Comparison of ENCODE assay signal across 11 cellular contexts in genomic region chr6:28353981-28354676, GRCh38. TPM values are rescaled to one million over a fixed set of nuclear protein-coding genes. Genes with fewer than 3 reads are reported as not detected.
DNase-seq lines count a peak whose midpoint lies in the region; TF ChIP-seq lines count a peak whose summit lies in the region.
"Had no signal": no experiment of that assay in that cellular context is flagged by ENCODE, and none has a peak within 500 bp of the region (broad histone marks: within the 10 kb centered on the region; RNA-seq: fewer than 3 reads in every experiment).

No MANE protein-coding gene starts in this region.

- H3K4me1 Mint-ChIP-seq in mesothelial cell of epicardium = peaks cover 33% of the 10 kb centered on the region
- peaks cover 34% of the 10 kb centered on the region for H3K4me1 Mint-ChIP-seq in activated naive CD8-positive, alpha-beta T cell treated with anti-CD3 and anti-CD28 coated beads for 36 hours

- no peak overlapping the region for H4K5ac ChIP-seq in mesendoderm (ENCODE audit: low read length)

- H3K9me3 Mint-ChIP-seq in mesothelial cell of epicardium = no peaks in the 10 kb centered on the region
- H3K9me3 Mint-ChIP-seq in activated naive CD8-positive, alpha-beta T cell treated with anti-CD3 and anti-CD28 coated beads for 36 hours = no peaks in the 10 kb centered on the region
- H3K9me3 Mint-ChIP-seq: activated T-helper 2 cell treated with anti-CD3 and anti-CD28 coated beads, Interferon-gamma antibody, Interleukin-2, Interleukin-4, amounts not matched to agents 10 μg/mL and 5 μg/mL and 100 μg/mL, durations not matched to agents 14 hours and 24 hours and 36 hours; naive B cell had no signal

- H2BK15ac ChIP-seq in mesendoderm (replicated peaks; ENCODE audit: low read depth) = no peak overlapping the region

- no peak overlapping the region for H3K4ac ChIP-seq in mesendoderm (ENCODE audit: low read depth, low read length)

- no peak overlapping the region for H3K27ac ChIP-seq in mesendoderm (ENCODE audit: low read depth, low read length)

- no peaks in the 10 kb centered on the region for H3K36me3 Mint-ChIP-seq in mesothelial cell of epicardium
- peaks cover 2% of the 10 kb centered on the region for H3K36me3 Mint-ChIP-seq in activated naive CD8-positive, alpha-beta T cell treated with anti-CD3 and anti-CD28 coated beads for 36 hours
- H3K36me3 Mint-ChIP-seq: naive B cell had no signal

- no peak overlapping the region for H2BK120ac ChIP-seq in mesendoderm (ENCODE audit: low read depth, low read length)

- no peaks in the 10 kb centered on the region for H3K27me3 ChIP-seq in mesendoderm (ENCODE audit: insufficient read depth, low read length, poor library complexity)

- no peak overlapping the region for H3K56ac ChIP-seq in mesendoderm (ENCODE audit: low read length)

- peaks cover 12% of the 10 kb centered on the region for H3K79me2 ChIP-seq in mesendoderm (ENCODE audit: control insufficient read depth, insufficient read depth, low read length)

- H4K8ac ChIP-seq in mesendoderm (ENCODE audit: low read depth, low read length) = no peak overlapping the region

- H3K4me3 Mint-ChIP-seq in mesothelial cell of epicardium = no peak overlapping the region
- no peak overlapping the region for H3K4me3 Mint-ChIP-seq in activated naive CD8-positive, alpha-beta T cell treated with anti-CD3 and anti-CD28 coated beads for 36 hours

- no peak overlapping the region for H3K4me2 ChIP-seq in mesendoderm (ENCODE audit: low read length)

- H3K79me1 ChIP-seq in mesendoderm (ENCODE audit: low read length) = peaks cover 5% of the 10 kb centered on the region

- no peak overlapping the region for H3K23ac ChIP-seq in mesendoderm (ENCODE audit: low read length)

- WGBS in mesendoderm (ENCODE audit: extremely low coverage, insufficient coverage, low lambda C conversion rate) = no CpG with 5 or more reads among the region's 11 CpGs

- H3K27me3 Mint-ChIP-seq in mesothelial cell of epicardium (ENCODE audit: low read depth) = no peaks in the 10 kb centered on the region
- H3K27me3 Mint-ChIP-seq in activated naive CD8-positive, alpha-beta T cell treated with anti-CD3 and anti-CD28 coated beads for 36 hours = no peaks in the 10 kb centered on the region
- H3K27me3 Mint-ChIP-seq: naive B cell had no signal

- TF ChIP-seq CTCF in choroid plexus epithelial cell (conservative IDR thresholded peaks at IDR 0.05; ENCODE audit: low read depth, low read length) (no peak), mesothelial cell of epicardium (IDR thresholded peaks at IDR 0.05; ENCODE audit: unreplicated experiment) (no peak)

- H3K27ac Mint-ChIP-seq in mesothelial cell of epicardium = no peak overlapping the region
- H3K27ac Mint-ChIP-seq in activated naive CD8-positive, alpha-beta T cell treated with anti-CD3 and anti-CD28 coated beads for 36 hours = no peak overlapping the region
- H3K27ac Mint-ChIP-seq: activated T-helper 2 cell treated with anti-CD3 and anti-CD28 coated beads, Interferon-gamma antibody, Interleukin-2, Interleukin-4, amounts not matched to agents 10 μg/mL and 5 μg/mL and 100 μg/mL, durations not matched to agents 14 hours and 24 hours and 36 hours had no signal

- H3K4me3 ChIP-seq in choroid plexus epithelial cell (ENCODE audit: low read depth, low read length) = no peak overlapping the region
- no peak overlapping the region for H3K4me3 ChIP-seq in mesendoderm (ENCODE audit: low read length)

- no peak overlapping the region for H3K18ac ChIP-seq in mesendoderm (ENCODE audit: low read length)

- no peak overlapping the region for H2BK5ac ChIP-seq in mesendoderm (ENCODE audit: low read length)

- no peaks in the 10 kb centered on the region for H3K36me3 ChIP-seq in mesendoderm (ENCODE audit: control insufficient read depth, insufficient read depth, low read length)

- no peak overlapping the region for H3K9ac ChIP-seq in mesendoderm (ENCODE audit: low read length)

- peaks cover 4% of the 10 kb centered on the region for H3K4me1 ChIP-seq in mesendoderm (ENCODE audit: control insufficient read depth, low read depth, low read length)

- in situ Hi-C loops in ACHN (cut with HindIII; ENCODE audit: low pct_ligation_motif_present, low pct_unique_long_range_greater_than_20kb, low sequenced_read_pairs) (no loop called here), KBM-7 (cut with MboI; ENCODE audit: low pct_unique_long_range_greater_than_20kb, low sequenced_read_pairs) (loop anchor here (25.0 kb wide), 2 partner anchors 217 to 442 kb away; partner anchors contain the start of genes OR2B2 and ZKSCAN8)

- H2AK5ac ChIP-seq in mesendoderm (ENCODE audit: low read length) = no peak overlapping the region

- peak; percentile 41 for DNase-seq in Ammon's horn (ENCODE audit: low spot score)
- DNase-seq in NCI-H2196 treated with DMSO at 0.1 percent for 48 hours (lab: John Stamatoyannopoulos, UW; ENCODE audit: unreplicated experiment) = peak; percentile 34
- DNase-seq in choroid plexus epithelial cell (ENCODE audit: low read depth) = peak; percentile 23
- DNase-seq in mesendoderm = peak; percentile 17
- DNase-seq in ACHN = no peak
- DNase-seq in KBM-7 = no peak
- no peak for DNase-seq in mesothelial cell of epicardium (ENCODE audit: low spot score in 2 of 2, unreplicated experiment in 2 of 2)
- DNase-seq in activated naive CD8-positive, alpha-beta T cell treated with anti-CD3 and anti-CD28 coated beads for 36 hours = no peak
- DNase-seq: naive B cell; NK-92 treated with Interleukin-12 subunit alpha and Interleukin-12 subunit beta, amount 100 ng/mL, for 24 hours had no signal

RNA-seq across cellular contexts. Expression of gene ZKSCAN3, which starts 4.4 kb away (rescaled TPM):
- 2.9 TPM for polyA plus RNA-seq in mesendoderm (2013, experiment 1 of 2)
- polyA plus RNA-seq in mesendoderm (2013, experiment 2 of 2) = 2.8 TPM
- 11.2 to 12.9 TPM (median 12.1 TPM) in 3 replicates for total RNA-seq in mesothelial cell of epicardium
- 1 to 10 TPM; 1.8 TPM for total RNA-seq in activated naive CD8-positive, alpha-beta T cell treated with anti-CD3 and anti-CD28 coated beads for 36 hours

RNA-seq across cellular contexts. Expression of gene ZSCAN31, which starts 18.2 kb away (rescaled TPM):
- 3.5 TPM for polyA plus RNA-seq in mesendoderm (2013, experiment 1 of 2)
- 4.3 TPM for polyA plus RNA-seq in mesendoderm (2013, experiment 2 of 2)
- 5.8 to 8.8 TPM (median 6.0 TPM) in 3 replicates for total RNA-seq in mesothelial cell of epicardium
- total RNA-seq in activated naive CD8-positive, alpha-beta T cell treated with anti-CD3 and anti-CD28 coated beads for 36 hours = 1 to 10 TPM; 2.5 to 3.0 TPM

RNA-seq across cellular contexts. Expression of gene ZSCAN12, which starts 45.4 kb away (rescaled TPM):
- 3.7 TPM for polyA plus RNA-seq in mesendoderm (2013, experiment 1 of 2)
- polyA plus RNA-seq in mesendoderm (2013, experiment 2 of 2) = 3.7 TPM
- total RNA-seq in mesothelial cell of epicardium = 13.4 to 14.0 TPM (median 13.9 TPM) in 3 replicates
- 1 to 10 TPM; 6.8 to 7.2 TPM for total RNA-seq in activated naive CD8-positive, alpha-beta T cell treated with anti-CD3 and anti-CD28 coated beads for 36 hours

Comparison
In these comparisons a context has a peak if more than half of its experiments do, and no peak if none do; other contexts are left out.
1. DNase-seq: peak in Ammon's horn (single experiment), NCI-H2196 treated with DMSO at 0.1 percent for 48 hours (single experiment), choroid plexus epithelial cell (single experiment) and mesendoderm (single experiment); none in ACHN (single experiment), KBM-7 (single experiment), mesothelial cell of epicardium (0 of 2) and activated naive CD8-positive, alpha-beta T cell treated with anti-CD3 and anti-CD28 coated beads for 36 hours (single experiment).